Comparison of ENCODE assay signal across 10 cellular contexts in genomic region chr13:33123066-33123940, GRCh38.
DNase-seq lines count a peak whose midpoint lies in the region; ATAC-seq and TF ChIP-seq lines count a peak whose summit lies in the region.
"Had no signal": no experiment of that assay in that cellular context is flagged by ENCODE, and none has a peak within 500 bp of the region (broad histone marks: within the 10 kb centered on the region; RNA-seq: fewer than 3 reads in every experiment).

No MANE protein-coding gene starts in this region.

- H2BK15ac ChIP-seq in mesendoderm (replicated peaks; ENCODE audit: low read depth) = no peak overlapping the region

- no peaks in the 10 kb centered on the region for H3K79me1 ChIP-seq in mesendoderm (ENCODE audit: low read length)

- no peak overlapping the region for H3K4me2 ChIP-seq in mesendoderm (ENCODE audit: low read length)

- H3K27me3 ChIP-seq in mesendoderm (ENCODE audit: insufficient read depth, low read length, poor library complexity) = no peaks in the 10 kb centered on the region

- H3K27ac ChIP-seq in mesendoderm (ENCODE audit: low read depth, low read length) = peak overlapping the region; percentile 24

- H3K56ac ChIP-seq in mesendoderm (ENCODE audit: low read length) = peak overlapping the region; percentile 73

- H2AK5ac ChIP-seq in mesendoderm (ENCODE audit: low read length) = no peak overlapping the region

- peaks cover 75% of the 10 kb centered on the region for H3K4me1 Mint-ChIP-seq in chondrocyte (ENCODE audit: low read depth)
- H3K4me1 Mint-ChIP-seq: activated naive CD4-positive, alpha-beta T cell treated with anti-CD3 and anti-CD28 coated beads, Interleukin-2, amount 50 U/mL, for 24 hours had no signal

- DNase-seq in AML-193 (lab: John Stamatoyannopoulos, UW) (peak; percentile 5 to 15), NCI-H2029 (lab: John Stamatoyannopoulos, UW) (peak; percentile 56), chondrocyte (ENCODE audit: low spot score) (no peak), mesendoderm (peak; percentile 67), SW 1271 (lab: John Stamatoyannopoulos, UW) (no peak), kidney tubule cell (ENCODE audit: low spot score) (no peak)
- DNase-seq: islet precursor cell had no signal

- peak overlapping the region; percentile 23 for H2BK5ac ChIP-seq in mesendoderm (ENCODE audit: low read length)

- H2BK120ac ChIP-seq in mesendoderm (ENCODE audit: low read depth, low read length) = no peak overlapping the region

- H3K18ac ChIP-seq in mesendoderm (ENCODE audit: low read length) = no peak overlapping the region

- no peak overlapping the region for H3K4me3 Mint-ChIP-seq in chondrocyte (ENCODE audit: unreplicated experiment)
- H3K4me3 Mint-ChIP-seq: activated naive CD4-positive, alpha-beta T cell treated with anti-CD3 and anti-CD28 coated beads, Interleukin-2, amount 50 U/mL, for 24 hours had no signal

- no peaks in the 10 kb centered on the region for H3K9me3 Mint-ChIP-seq in chondrocyte (ENCODE audit: low read depth)
- H3K9me3 Mint-ChIP-seq: activated naive CD4-positive, alpha-beta T cell treated with anti-CD3 and anti-CD28 coated beads, Interleukin-2, amount 50 U/mL, for 24 hours had no signal

- H3K79me2 ChIP-seq in mesendoderm (ENCODE audit: control insufficient read depth, insufficient read depth, low read length) = no peaks in the 10 kb centered on the region

- H3K36me3 Mint-ChIP-seq in chondrocyte (ENCODE audit: low read depth) = peaks cover 20% of the 10 kb centered on the region
- H3K36me3 Mint-ChIP-seq: activated naive CD4-positive, alpha-beta T cell treated with anti-CD3 and anti-CD28 coated beads, Interleukin-2, amount 50 U/mL, for 24 hours had no signal

- no peak overlapping the region for H3K9ac ChIP-seq in mesendoderm (ENCODE audit: low read length)

- no peak overlapping the region for H4K5ac ChIP-seq in mesendoderm (ENCODE audit: low read length)

- WGBS in mesendoderm (ENCODE audit: extremely low coverage, insufficient coverage, low lambda C conversion rate) = no CpG with 5 or more reads among the region's 9 CpGs

- peaks cover 11% of the 10 kb centered on the region for H3K4me1 ChIP-seq in mesendoderm (ENCODE audit: control insufficient read depth, low read depth, low read length)

- peak overlapping the region; percentile 58 for H3K27ac Mint-ChIP-seq in chondrocyte (ENCODE audit: unreplicated experiment)
- H3K27ac Mint-ChIP-seq: activated naive CD4-positive, alpha-beta T cell treated with anti-CD3 and anti-CD28 coated beads, Interleukin-2, amount 50 U/mL, for 24 hours had no signal

- no peak overlapping the region for H3K4me3 ChIP-seq in mesendoderm (ENCODE audit: low read length)

- ATAC-seq in HG03095 (IDR thresholded peaks at IDR 0.05; ENCODE audit: unreplicated experiment) (no peak), GM21367 (IDR thresholded peaks at IDR 0.05; ENCODE audit: unreplicated experiment) (no peak)

- no peaks in the 10 kb centered on the region for H3K36me3 ChIP-seq in mesendoderm (ENCODE audit: control insufficient read depth, insufficient read depth, low read length)

- no peak overlapping the region for H3K4ac ChIP-seq in mesendoderm (ENCODE audit: low read depth, low read length)

- no peak for TF ChIP-seq CTCF in chondrocyte (IDR thresholded peaks at IDR 0.05)

- H3K27me3 Mint-ChIP-seq in chondrocyte (ENCODE audit: low read depth) = no peaks in the 10 kb centered on the region
- H3K27me3 Mint-ChIP-seq: activated naive CD4-positive, alpha-beta T cell treated with anti-CD3 and anti-CD28 coated beads, Interleukin-2, amount 50 U/mL, for 24 hours had no signal

- no peak overlapping the region for H4K8ac ChIP-seq in mesendoderm (ENCODE audit: low read depth, low read length)

- H3K23ac ChIP-seq in mesendoderm (ENCODE audit: low read length) = no peak overlapping the region

Comparison
In these comparisons a context has a peak if more than half of its experiments do, and no peak if none do; other contexts are left out.
1. DNase-seq: peak in AML-193 (2 of 2), NCI-H2029 (single experiment) and mesendoderm (single experiment); none in chondrocyte (single experiment), SW 1271 (0 of 2) and kidney tubule cell (single experiment).